ENCODE assay signal across 8 cellular contexts in the genomic region with DNA sequence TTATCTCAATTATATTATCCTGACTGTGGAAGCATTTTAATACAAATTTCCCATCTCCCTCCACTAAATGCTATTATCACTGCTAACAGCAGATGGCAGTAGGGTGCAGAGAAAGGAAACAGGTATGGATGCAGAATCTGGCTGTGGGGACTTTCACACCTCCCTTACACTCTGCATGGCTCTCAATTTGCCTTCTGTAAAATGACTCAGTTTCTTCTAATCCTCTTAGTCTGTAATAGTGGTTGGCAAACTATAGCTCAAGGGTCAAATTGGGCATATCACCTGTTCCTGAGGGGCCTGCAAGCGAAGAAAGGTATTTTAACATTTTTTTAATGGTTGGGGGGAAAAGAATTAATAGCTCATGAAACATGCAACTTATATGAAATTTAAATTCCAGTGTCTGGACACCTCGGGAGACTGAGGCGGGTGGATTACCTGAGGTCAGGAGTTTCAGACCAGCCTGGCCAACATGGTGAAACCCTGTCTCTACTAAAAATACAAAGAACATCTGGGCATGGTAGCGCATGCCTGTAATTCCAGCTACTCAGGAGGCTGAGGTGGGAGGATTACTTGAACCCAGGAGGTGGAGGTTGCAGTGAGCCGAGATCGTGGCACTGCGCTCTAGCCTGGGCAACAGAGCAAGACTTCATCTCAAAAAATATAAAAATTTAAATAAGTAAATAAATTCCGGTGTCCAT.
DNase-seq lines count a peak whose midpoint lies in the region; ATAC-seq and TF ChIP-seq lines count a peak whose summit lies in the region.

No MANE protein-coding gene starts in this region.

- H3K4me1 Mint-ChIP-seq in activated naive CD4-positive, alpha-beta T cell treated with anti-CD3 and anti-CD28 coated beads, Interleukin-2, amount 10 ng/mL, durations not matched to agents 7 days and 5 days: peaks cover 24% of the 10 kb centered on the region

- no peak overlapping the region for H3K4me2 ChIP-seq in OCI-LY7 (ENCODE audit: low read length)

- TF ChIP-seq CTCF in OCI-LY7 (conservative IDR thresholded peaks at IDR 0.05; ENCODE audit: low read length) (peak; percentile 98), heart left ventricle (IDR thresholded peaks at IDR 0.05) (peak; percentile 79 to 94 (median 90))

- H3K4me1 ChIP-seq in OCI-LY7 (ENCODE audit: insufficient read depth, low read length, poor library complexity, severe bottlenecking): peaks cover 39% of the 10 kb centered on the region
- H3K4me1 ChIP-seq in heart left ventricle: peaks cover 13 to 52% (median 41%) of the 10 kb centered on the region in 12 donors

- no peaks in the 10 kb centered on the region for H3K9me2 ChIP-seq in OCI-LY7 (ENCODE audit: insufficient read depth, low read length)

- no peaks in the 10 kb centered on the region for H4K20me1 ChIP-seq in OCI-LY7 (ENCODE audit: insufficient read depth, low read length)

- H3K27ac Mint-ChIP-seq in activated naive CD4-positive, alpha-beta T cell treated with anti-CD3 and anti-CD28 coated beads, Interleukin-2, amount 10 ng/mL, durations not matched to agents 7 days and 5 days: no peak overlapping the region

- H3K79me2 ChIP-seq in OCI-LY7 (ENCODE audit: insufficient read depth, low read depth, low read length): peaks cover 47% of the 10 kb centered on the region

- intact Hi-C loops in OCI-LY7 (cut with micrococcal nuclease; ENCODE audit: unreplicated experiment) (loop anchor here (1.0 to 5.0 kb wide), 4 partner anchors 76 to 348 kb away; a partner anchor contains a TSS), heart left ventricle (cut with DNase I) (loop anchor here (1.0 to 10.0 kb wide), 15 partner anchors 44 to 518 kb away; a partner anchor contains a TSS)

- no peak overlapping the region for H2AFZ ChIP-seq in OCI-LY7 (ENCODE audit: low read length)

- H3K36me3 Mint-ChIP-seq in activated naive CD4-positive, alpha-beta T cell treated with anti-CD3 and anti-CD28 coated beads, Interleukin-2, amount 10 ng/mL, durations not matched to agents 7 days and 5 days: peaks cover 39% of the 10 kb centered on the region

- H3K36me3 ChIP-seq in OCI-LY7 (ENCODE audit: insufficient read depth, low read length) (peaks cover 88% of the 10 kb centered on the region), heart left ventricle (peaks cover 0 to 65% (median 20%) of the 10 kb centered on the region in 9 donors)

- H3K27me3 ChIP-seq in heart left ventricle: no peaks in the 10 kb centered on the region

- no peaks in the 10 kb centered on the region for H3K27me3 Mint-ChIP-seq in activated naive CD4-positive, alpha-beta T cell treated with anti-CD3 and anti-CD28 coated beads, Interleukin-2, amount 10 ng/mL, durations not matched to agents 7 days and 5 days

- ATAC-seq in heart left ventricle (peak; percentile 45 to 75 (median 70)), HG02763 (IDR thresholded peaks at IDR 0.05; ENCODE audit: unreplicated experiment) (no peak), HG02852 (IDR thresholded peaks at IDR 0.05; ENCODE audit: unreplicated experiment) (no peak)

- H3K9me3 ChIP-seq in OCI-LY7 (ENCODE audit: low read length): no peaks in the 10 kb centered on the region
- H3K9me3 ChIP-seq in heart left ventricle: no peaks in the 10 kb centered on the region

- no peak for TF ChIP-seq POLR2A in heart left ventricle (IDR thresholded peaks at IDR 0.05)

- CTCF ChIA-PET in OCI-LY7 (lab: Charles Lee; ENCODE audit: unreplicated experiment): interaction anchor here (1.0 to 4.6 kb wide), 3 partner anchors 38 to 111 kb away, joined by 3 to 22 read pairs (median 3); no protein-coding TSS in a partner anchor
- CTCF ChIA-PET in activated naive CD4-positive, alpha-beta T cell treated with anti-CD3 and anti-CD28 coated beads, Interleukin-2, amount 10 ng/mL, durations not matched to agents 7 days and 5 days (lab: Charles Lee): interaction anchor here (0.7 to 6.7 kb wide), 33 partner anchors 9 to 350 kb away, joined by 3 to 403 read pairs (median 5); a partner anchor contains a TSS

- BruUV-seq in OCI-LY7 (replicated peaks; lab: Mats Ljungman, UMichigan): no TSS peak

- POLR2A ChIA-PET in OCI-LY7 (lab: Charles Lee): interaction anchor here (1.3 to 3.2 kb wide), 3 partner anchors 10 to 111 kb away, joined by 5 to 15 read pairs (median 5); no protein-coding TSS in a partner anchor

- H3K4me3 Mint-ChIP-seq in activated naive CD4-positive, alpha-beta T cell treated with anti-CD3 and anti-CD28 coated beads, Interleukin-2, amount 10 ng/mL, durations not matched to agents 7 days and 5 days: no peak overlapping the region

- H3K9me3 Mint-ChIP-seq in activated naive CD4-positive, alpha-beta T cell treated with anti-CD3 and anti-CD28 coated beads, Interleukin-2, amount 10 ng/mL, durations not matched to agents 7 days and 5 days: no peaks in the 10 kb centered on the region

- DNase-seq in DMS53 treated with DMSO at 0.1 percent for 48 hours (lab: John Stamatoyannopoulos, UW; ENCODE audit: unreplicated experiment) (peak; percentile 66), HuH-7.5 (ENCODE audit: low spot score) (peak; percentile 98), OCI-LY7 (ENCODE audit: low spot score) (peak; percentile 75), heart left ventricle (peak in 2 of 5 donors; percentile 49 to 62), putamen (ENCODE audit: low spot score) (peak; percentile 77)
- peak; percentile 53 for DNase-seq in activated naive CD4-positive, alpha-beta T cell treated with anti-CD3 and anti-CD28 coated beads, Interleukin-2, amount 10 ng/mL, durations not matched to agents 7 days and 5 days

- H3K4me3 ChIP-seq in OCI-LY7 (ENCODE audit: low read depth, low read length, poor library complexity, severe bottlenecking) (no peak overlapping the region), heart left ventricle (no peak overlapping the region)

- H3K27ac ChIP-seq in OCI-LY7 (ENCODE audit: low read depth, low read length, poor library complexity, severe bottlenecking) (peak overlapping the region; percentile 3), heart left ventricle (peak overlapping the region in 9 of 12 donors; percentile 14 to 88 (median 72))

- WGBS in heart left ventricle, 4 donors: 82 to 85% (median 84%) methylated on average over 8 of the region's 8 CpGs

Comparison
In these comparisons a context has a peak if more than half of its experiments do, and no peak if none do; other contexts are left out.
1. ATAC-seq: peak in heart left ventricle (4 of 4); none in HG02763 (single experiment) and HG02852 (single experiment).